Comparison of ENCODE assay signal across 16 cellular contexts in the genomic region with DNA sequence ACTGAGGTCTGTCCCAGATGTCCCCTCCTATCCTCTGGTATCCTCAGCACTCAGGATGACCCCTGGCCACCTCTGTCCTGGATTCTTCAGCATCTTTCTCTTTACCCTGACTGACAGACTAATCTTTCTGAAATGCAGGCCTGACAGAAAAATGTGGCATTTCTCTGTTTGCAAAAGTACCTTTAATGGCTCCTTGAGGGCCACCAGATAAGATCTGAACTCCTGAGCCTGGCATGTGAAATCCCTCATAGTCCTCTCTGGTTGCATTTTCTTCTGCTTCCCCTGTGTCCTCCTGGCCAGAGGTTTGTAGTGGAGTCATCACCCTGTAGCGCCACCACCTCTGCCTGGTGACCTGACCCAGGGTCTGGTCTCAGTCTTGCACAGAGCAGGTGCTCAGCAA. TPM values are rescaled to one million over a fixed set of nuclear protein-coding genes. Genes with fewer than 3 reads are reported as not detected.
"Had no signal": no experiment of that assay in that cellular context is flagged by ENCODE, and none has a peak within 500 bp of the region (broad histone marks: within the 10 kb centered on the region; RNA-seq: fewer than 3 reads in every experiment).

No MANE protein-coding gene starts in this region.

- DNase-seq: activated CD4-positive, alpha-beta T cell treated with anti-CD3 and anti-CD28 coated beads, Interleukin-2, amount 50 U/mL, for 4 hours; activated CD4-positive, CD25-positive, alpha-beta regulatory T cell treated with anti-CD3 and anti-CD28 coated beads, Interleukin-2, amount 50 U/mL, for 72 hours; activated naive CD4-positive, alpha-beta T cell treated with Interleukin-2 at 50 U/mL for 16 hours; body of pancreas; cerebellar nuclear complex; dermis blood vessel endothelial cell; head of caudate nucleus; ovary; stimulated activated CD4-positive, alpha-beta T cell treated with anti-CD3 and anti-CD28 coated beads, Interleukin-12 subunit alpha, Interleukin-12 subunit beta, amount 100 ng/mL, for 4 hours; testis had no signal

- ATAC-seq: body of pancreas, left lung had no signal

- H3K27me3 Mint-ChIP-seq: memory B cell; stimulated activated naive CD8-positive, alpha-beta T cell treated with anti-CD3 and anti-CD28 coated beads, Interleukin-15, Interleukin-2, amounts not matched to agents 100 ng/mL and 50 ng/mL, for 24 hours had no signal

- H3K27ac ChIP-seq: body of pancreas, esophagus muscularis mucosa, left lung, ovary, testis had no signal

- H3K4me3 Mint-ChIP-seq: memory B cell; stimulated activated naive CD8-positive, alpha-beta T cell treated with anti-CD3 and anti-CD28 coated beads, Interleukin-15, Interleukin-2, amounts not matched to agents 100 ng/mL and 50 ng/mL, for 24 hours; T-helper 2 cell treated with Interferon-gamma antibody and Interleukin-4, amounts not matched to agents 5 μg/mL and 100 μg/mL, for 36 hours had no signal

- H3K27me3 ChIP-seq: body of pancreas, esophagus muscularis mucosa, left lung, ovary, testis had no signal

- H3K27ac Mint-ChIP-seq: T-helper 2 cell treated with Interferon-gamma antibody and Interleukin-4, amounts not matched to agents 5 μg/mL and 100 μg/mL, for 36 hours had no signal

- H3K9me3 Mint-ChIP-seq: memory B cell; stimulated activated naive CD8-positive, alpha-beta T cell treated with anti-CD3 and anti-CD28 coated beads, Interleukin-15, Interleukin-2, amounts not matched to agents 100 ng/mL and 50 ng/mL, for 24 hours; T-helper 2 cell treated with Interferon-gamma antibody and Interleukin-4, amounts not matched to agents 5 μg/mL and 100 μg/mL, for 36 hours had no signal

- H3K9me3 ChIP-seq: body of pancreas, esophagus muscularis mucosa, left lung, ovary, testis had no signal

RNA-seq across cellular contexts. Expression of a gene that starts 6.9 kb away (rescaled TPM):
- total RNA-seq: fibroblast of villous mesenchyme had no signal
